Comparison of ENCODE assay signal across 17 cellular contexts in genomic region chr6:70680396-70680795, GRCh38.
"Had no signal": no experiment of that assay in that cellular context is flagged by ENCODE, and none has a peak within 500 bp of the region (broad histone marks: within the 10 kb centered on the region; RNA-seq: fewer than 3 reads in every experiment).

No MANE protein-coding gene starts in this region.

- H3K27me3 ChIP-seq: gastrocnemius medialis, hepatocyte, neutrophil, right lobe of liver, tibial nerve, upper lobe of right lung had no signal

- H3K4me3 Mint-ChIP-seq: dendritic cell treated with granulocyte-macrophage colony-stimulating factor and Interleukin-4, amounts not matched to agents 40 ng/mL and 50 ng/mL, for 4 days; endodermal cell; naive thymus-derived CD8-positive, alpha-beta T cell; stimulated activated memory B cell treated with anti-CD40 and anti-IgM and Interleukin-4, amounts not matched to agents 10 μg/mL and 1 μg/mL and 100 μg/mL, for 72 hours; stimulated activated naive CD8-positive, alpha-beta T cell treated with anti-CD3 and anti-CD28 coated beads, Interleukin-15, Interleukin-2, amounts not matched to agents 100 ng/mL and 50 ng/mL, for 24 hours had no signal

- H3K4me3 ChIP-seq: gastrocnemius medialis, hepatocyte, psoas muscle, right lobe of liver, tibial nerve, upper lobe of right lung had no signal

- H3K36me3 Mint-ChIP-seq: stimulated activated memory B cell treated with anti-CD40 and anti-IgM and Interleukin-4, amounts not matched to agents 10 μg/mL and 1 μg/mL and 100 μg/mL, for 72 hours had no signal

- H3K27ac Mint-ChIP-seq: dendritic cell treated with granulocyte-macrophage colony-stimulating factor and Interleukin-4, amounts not matched to agents 40 ng/mL and 50 ng/mL, for 4 days; endodermal cell; stimulated activated memory B cell treated with anti-CD40 and anti-IgM and Interleukin-4, amounts not matched to agents 10 μg/mL and 1 μg/mL and 100 μg/mL, for 72 hours; stimulated activated naive CD8-positive, alpha-beta T cell treated with anti-CD3 and anti-CD28 coated beads, Interleukin-15, Interleukin-2, amounts not matched to agents 100 ng/mL and 50 ng/mL, for 24 hours had no signal

- H3K36me3 ChIP-seq: gastrocnemius medialis, neutrophil, right lobe of liver, tibial nerve, upper lobe of right lung had no signal

- FAIRE-seq: colon had no signal

- H3K9me3 ChIP-seq: gastrocnemius medialis, neutrophil, psoas muscle, right lobe of liver, upper lobe of right lung had no signal

- H3K9me3 Mint-ChIP-seq: dendritic cell treated with granulocyte-macrophage colony-stimulating factor and Interleukin-4, amounts not matched to agents 40 ng/mL and 50 ng/mL, for 4 days; naive thymus-derived CD8-positive, alpha-beta T cell; stimulated activated naive CD8-positive, alpha-beta T cell treated with anti-CD3 and anti-CD28 coated beads, Interleukin-15, Interleukin-2, amounts not matched to agents 100 ng/mL and 50 ng/mL, for 24 hours had no signal

- H3K27ac ChIP-seq: hepatocyte, neutrophil, psoas muscle, right lobe of liver, tibial nerve, upper lobe of right lung had no signal

- H3K27me3 Mint-ChIP-seq: dendritic cell treated with granulocyte-macrophage colony-stimulating factor and Interleukin-4, amounts not matched to agents 40 ng/mL and 50 ng/mL, for 4 days; naive thymus-derived CD8-positive, alpha-beta T cell; stimulated activated memory B cell treated with anti-CD40 and anti-IgM and Interleukin-4, amounts not matched to agents 10 μg/mL and 1 μg/mL and 100 μg/mL, for 72 hours; stimulated activated naive CD8-positive, alpha-beta T cell treated with anti-CD3 and anti-CD28 coated beads, Interleukin-15, Interleukin-2, amounts not matched to agents 100 ng/mL and 50 ng/mL, for 24 hours had no signal

- DNase-seq: cerebellar nuclear complex; endodermal cell; gastrocnemius medialis; mesendoderm; naive thymus-derived CD8-positive, alpha-beta T cell; psoas muscle; retina; right lobe of liver; stimulated activated CD4-positive, alpha-beta T cell treated with anti-CD3 and anti-CD28 coated beads, Interleukin-4, amount 100 ng/mL, for 1 hour; upper lobe of right lung had no signal
